1 cellular context compared by ENCODE assay signal in the genomic region with DNA sequence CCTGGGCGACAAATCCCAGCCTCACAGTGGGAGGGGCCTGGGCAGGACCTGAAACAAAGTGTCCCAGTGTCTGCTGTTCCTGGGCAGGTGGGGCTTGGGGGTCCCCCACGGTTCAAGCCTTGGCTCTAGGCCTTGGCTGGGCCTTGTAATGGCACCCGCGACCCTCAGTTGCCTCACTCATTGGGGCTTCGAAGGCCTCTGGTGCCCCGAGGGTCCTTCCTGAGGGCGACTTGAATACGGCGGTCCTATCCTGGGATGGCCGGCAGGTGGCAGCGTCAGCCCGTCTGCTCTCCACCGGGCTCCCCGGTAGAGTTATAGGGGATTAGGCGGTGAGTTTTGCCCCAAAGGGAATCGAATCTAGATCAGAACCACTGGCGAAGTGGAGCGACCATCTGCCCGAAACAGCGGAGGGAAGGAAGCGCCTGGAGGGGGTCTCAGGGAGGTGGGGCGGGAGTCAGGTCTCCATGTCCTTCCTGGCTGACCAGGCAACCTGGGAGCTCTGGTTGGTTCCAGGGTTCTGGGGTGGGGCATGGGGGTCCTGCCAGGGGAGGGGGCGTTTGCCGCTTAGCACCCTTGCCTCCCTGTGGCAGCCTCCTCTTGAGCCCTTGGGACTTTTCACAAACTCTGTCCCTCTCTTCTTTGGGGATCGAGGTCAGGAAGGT.
TF ChIP-seq lines count a peak whose summit lies in the region.

No MANE protein-coding gene starts in this region.

TF ChIP-seq in SK-N-SH, 30 proteins besides CTCF, POLR2A, EP300 and RAD21:
- TF ChIP-seq SMC3 (IDR thresholded peaks at IDR 0.05; ENCODE audit: low read depth, low read length) (peak; percentile 84), FOSL2 (IDR thresholded peaks at IDR 0.05; ENCODE audit: borderline replicate concordance, low read depth) (no peak)
